8 cellular contexts compared by ENCODE assay signal in genomic region chr6:28686446-28687027, GRCh38.
DNase-seq lines count a peak whose midpoint lies in the region; ATAC-seq, FAIRE-seq and TF ChIP-seq lines count a peak whose summit lies in the region.
"Not testable (repeated sequence)": the region's sequence is repeated elsewhere in the genome, so short reads cannot be mapped to it uniquely, and the experiment has no call there.

No MANE protein-coding gene starts in this region.

- H3K27ac Mint-ChIP-seq in central memory CD8-positive, alpha-beta T cell (ENCODE audit: low read depth): not testable (repeated sequence)

- H3K36me3 ChIP-seq in MG63; psoas muscle (ENCODE audit: insufficient read depth in 1 of 2, low read depth in 1 of 2): not testable (repeated sequence)

- H3K36me3 Mint-ChIP-seq in central memory CD8-positive, alpha-beta T cell (ENCODE audit: insufficient read depth): not testable (repeated sequence)

- intact Hi-C loops in psoas muscle (cut with DNase I): loop anchor here (1.0 to 5.0 kb wide), 3 partner anchors 330 to 901 kb away; partner anchors contain the start of gene OR2H2 (in 1 of the 2)

- 5% methylated on average over 11 of the region's 11 CpGs for WGBS in psoas muscle, 3 donors

- peaks cover 99% of the 10 kb centered on the region for H3K27me3 Mint-ChIP-seq in central memory CD8-positive, alpha-beta T cell

- H3K27ac ChIP-seq in 22Rv1: 0 out of 2 replicates have a peak overlapping the region, but pooled peaks have one; percentile 56
- not testable (repeated sequence) for H3K27ac ChIP-seq in psoas muscle

- H3K9me3 ChIP-seq in MG63, psoas muscle: not testable (repeated sequence)

- TF ChIP-seq CTCF in 22Rv1 (IDR thresholded peaks at IDR 0.05): peak; percentile 67
- TF ChIP-seq CTCF in psoas muscle (IDR thresholded peaks at IDR 0.05): peak; percentile 83

- H3K9me3 Mint-ChIP-seq in central memory CD8-positive, alpha-beta T cell: not testable (repeated sequence)

- peak; percentile 97 for FAIRE-seq in G401.6 (lab: Jason Lieb, UNC)

- peak overlapping the region; percentile 18 for H3K4me3 ChIP-seq in MG63
- not testable (repeated sequence) for H3K4me3 ChIP-seq in psoas muscle

- not testable (repeated sequence) for H3K4me1 ChIP-seq in psoas muscle

- H3K4me1 Mint-ChIP-seq in central memory CD8-positive, alpha-beta T cell: not testable (repeated sequence)

- H3K4me3 Mint-ChIP-seq in central memory CD8-positive, alpha-beta T cell: not testable (repeated sequence)

- DNase-seq in MG63, psoas muscle: not testable (repeated sequence)
- DNase-seq in NOMO-1 (lab: John Stamatoyannopoulos, UW; ENCODE audit: unreplicated experiment in 2 of 2) (peak; percentile 30 to 54), iPS-NIHi11 (ENCODE audit: low spot score) (peak; percentile 47)
- DNase-seq in activated CD4-positive, CD25-positive, alpha-beta regulatory T cell (lab: John Stamatoyannopoulos, UW): peak in 3 of 4 experiments; percentile 2 to 23 (median 4)
- peak; percentile 33 to 34 for DNase-seq in central memory CD8-positive, alpha-beta T cell (ENCODE audit: low spot score in 2 of 2)

- H3K27me3 ChIP-seq in MG63: not testable (repeated sequence)
- H3K27me3 ChIP-seq in psoas muscle (ENCODE audit: insufficient read depth in 3 of 3, low read length in 2 of 3): peaks cover 2 to 32% (median 3%) of the 10 kb centered on the region in 3 donors

- ATAC-seq in central memory CD8-positive, alpha-beta T cell (replicated peaks; ENCODE audit: extremely low read depth, poor library complexity, severe bottlenecking); psoas muscle: not testable (repeated sequence)
